In the genomic region with DNA sequence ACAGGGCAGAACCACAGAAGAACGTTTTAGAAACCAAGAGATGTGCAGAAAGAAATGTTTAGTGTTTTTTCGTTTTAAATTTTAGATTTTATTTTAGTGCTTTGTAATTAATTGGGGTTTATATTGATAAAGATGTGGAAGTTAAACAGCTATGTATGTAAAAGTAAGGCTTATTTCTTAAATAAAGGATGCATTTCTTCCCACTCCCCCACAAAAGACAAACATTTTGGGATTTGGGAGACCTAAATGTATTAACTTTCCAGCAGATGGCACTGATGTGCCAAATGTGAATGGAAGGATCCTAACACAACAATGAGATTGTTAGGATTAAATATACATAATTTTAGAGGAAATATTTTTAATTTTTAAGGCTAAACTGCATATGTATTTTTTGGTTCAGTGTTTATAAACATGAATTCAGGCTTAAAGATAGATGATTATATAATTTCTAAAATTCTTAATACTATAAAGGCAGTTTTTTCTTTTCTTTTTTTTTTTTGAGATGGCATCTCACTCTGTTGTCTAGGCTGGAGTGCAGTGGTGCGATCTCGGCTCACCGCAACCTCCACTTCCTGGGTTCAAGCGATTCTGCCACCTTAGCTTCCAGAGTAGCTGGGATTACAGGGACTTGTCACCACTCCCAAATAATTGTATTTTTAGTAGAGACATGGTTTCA, we compare ENCODE assay signal across 8 cellular contexts. TPM values are rescaled to one million over a fixed set of nuclear protein-coding genes. Genes with fewer than 3 reads are reported as not detected.
A peak's percentile ranks its signal among the peaks of the same experiment; 100 is the strongest.
DNase-seq lines count a peak whose midpoint lies in the region; ATAC-seq and TF ChIP-seq lines count a peak whose summit lies in the region.

No MANE protein-coding gene starts in this region.

- intact Hi-C loops in left ventricle myocardium inferior (cut with micrococcal nuclease) (no loop called here), right cardiac atrium (cut with DNase I) (loop anchor here (5.0 kb wide), 1 partner anchor 427 kb away; no protein-coding TSS in a partner anchor), upper lobe of right lung (cut with DNase I) (loop anchor here (5.0 kb wide), 1 partner anchor 427 kb away; no protein-coding TSS in a partner anchor)

- H3K27ac ChIP-seq in left ventricle myocardium inferior (replicated peaks): no peak overlapping the region
- no peak overlapping the region for H3K27ac ChIP-seq in right cardiac atrium (ENCODE audit: low read length)
- no peak overlapping the region for H3K27ac ChIP-seq in upper lobe of right lung

- 74% methylated on average over 6 of the region's 6 CpGs for WGBS in right cardiac atrium

- TF ChIP-seq CTCF in left ventricle myocardium inferior (IDR thresholded peaks at IDR 0.05; ENCODE audit: borderline replicate concordance) (peak; percentile 70), fibroblast of the aortic adventitia (IDR thresholded peaks at IDR 0.05; ENCODE audit: insufficient read depth, low read length) (peak; percentile 65), upper lobe of right lung (IDR thresholded peaks at IDR 0.05) (peak; percentile 37)

- H3K36me3 ChIP-seq in left ventricle myocardium inferior (peaks cover 23% of the 10 kb centered on the region), upper lobe of right lung (peaks cover 33% of the 10 kb centered on the region)

- no peak for DNase-seq in left ventricle myocardium inferior
- DNase-seq in right cardiac atrium: no peak
- DNase-seq in OCI-M1 (lab: John Stamatoyannopoulos, UW): peak; percentile 48
- DNase-seq in fibroblast of the aortic adventitia (ENCODE audit: low read depth): peak; percentile 84
- DNase-seq in upper lobe of right lung: no peak

- peaks cover 30% of the 10 kb centered on the region for H3K4me1 ChIP-seq in left ventricle myocardium inferior
- peaks cover 2% of the 10 kb centered on the region for H3K4me1 ChIP-seq in right cardiac atrium (ENCODE audit: control insufficient read depth, insufficient read depth, low read length)
- no peaks in the 10 kb centered on the region for H3K4me1 ChIP-seq in upper lobe of right lung

- H3K9me3 ChIP-seq in left ventricle myocardium inferior (replicated peaks) (no peaks in the 10 kb centered on the region), right cardiac atrium (ENCODE audit: control insufficient read depth, low read length) (no peaks in the 10 kb centered on the region), upper lobe of right lung (no peaks in the 10 kb centered on the region)

- no peaks in the 10 kb centered on the region for H3K27me3 ChIP-seq in left ventricle myocardium inferior (ENCODE audit: low read depth)
- no peaks in the 10 kb centered on the region for H3K27me3 ChIP-seq in right cardiac atrium (ENCODE audit: control insufficient read depth, insufficient read depth)
- H3K27me3 ChIP-seq in upper lobe of right lung: no peaks in the 10 kb centered on the region

- H3K4me3 ChIP-seq in left ventricle myocardium inferior (no peak overlapping the region), right cardiac atrium (ENCODE audit: low read length) (no peak overlapping the region), fibroblast of the aortic adventitia (ENCODE audit: low read depth, low read length) (no peak overlapping the region), upper lobe of right lung (no peak overlapping the region)

- no peak for ATAC-seq in right cardiac atrium
- no peak for ATAC-seq in upper lobe of right lung
- no peak for ATAC-seq in HG02678 (IDR thresholded peaks at IDR 0.05; ENCODE audit: unreplicated experiment)
- ATAC-seq in HG02973 (IDR thresholded peaks at IDR 0.05; ENCODE audit: unreplicated experiment): no peak
- ATAC-seq in HG02938 (IDR thresholded peaks at IDR 0.05; ENCODE audit: unreplicated experiment): no peak

RNA-seq across cellular contexts. Expression of a gene that starts 12.0 kb away (rescaled TPM):
- total RNA-seq in left ventricle myocardium inferior (23.4 TPM), right cardiac atrium (10 to 100 TPM; 19.6 to 28.4 (median 25.6) TPM), fibroblast of the aortic adventitia (ENCODE audit: low replicate concordance) (149 and 1,207 TPM in 2 replicates), upper lobe of right lung (19.9 TPM)
- 88.6 TPM for polyA plus RNA-seq in right cardiac atrium

RNA-seq across cellular contexts. Expression of a gene that starts 46.1 kb away (rescaled TPM):
- total RNA-seq in left ventricle myocardium inferior: not detected
- total RNA-seq in right cardiac atrium: not detected
- not detected for polyA plus RNA-seq in right cardiac atrium
- total RNA-seq in fibroblast of the aortic adventitia (ENCODE audit: low replicate concordance): 0.98 TPM in 1 of 2 replicates, not detected in the other
- total RNA-seq in upper lobe of right lung: 0.17 TPM

Comparison
In these comparisons a context has a peak if more than half of its experiments do, and no peak if none do; other contexts are left out.
1. DNase-seq: peak in OCI-M1 (single experiment) and fibroblast of the aortic adventitia (single experiment); none in left ventricle myocardium inferior (single experiment), right cardiac atrium (0 of 3) and upper lobe of right lung (single experiment).
2. Peak in every context shown above with its lines, with median percentiles within 50 percentile points of each other: CTCF ChIP-seq.